Comparison of ENCODE assay signal across 8 cellular contexts in genomic region chr15:51681303-51681963, GRCh38. TPM values are rescaled to one million over a fixed set of nuclear protein-coding genes. Genes with fewer than 3 reads are reported as not detected.
DNase-seq lines count a peak whose midpoint lies in the region; ATAC-seq, FAIRE-seq and TF ChIP-seq lines count a peak whose summit lies in the region.

SCG3 (plus strand) TSS chr15:51681503; CDS start chr15:51681756, 253 bp downstream.

- H3K9ac ChIP-seq in HCT116 (ENCODE audit: low read length) (no peak within 1 kb of the TSS), endothelial cell of umbilical vein (replicated peaks; ENCODE audit: extremely low read depth, insufficient read depth, low read length) (no peak within 1 kb of the TSS)

- H3K79me2 ChIP-seq in HCT116 (ENCODE audit: insufficient read depth, low read length) (no peaks in the 10 kb centered on the region), endothelial cell of umbilical vein (ENCODE audit: control insufficient read depth, insufficient read depth, low read length) (no peaks in the 10 kb centered on the region)

- H3K9me3 ChIP-seq in HCT116 (ENCODE audit: control insufficient read depth in 1 of 2, insufficient read depth in 1 of 2, low read depth in 1 of 2, low read length in 2 of 2) = no peaks in the 10 kb centered on the region
- H3K9me3 ChIP-seq in endothelial cell of umbilical vein (replicated peaks; ENCODE audit: control insufficient read depth, insufficient read depth, low read length) = no peaks in the 10 kb centered on the region

- no peak within 1 kb of the TSS for H3K4me2 ChIP-seq in HCT116 (ENCODE audit: low read length)
- no peak within 1 kb of the TSS for H3K4me2 ChIP-seq in endothelial cell of umbilical vein (ENCODE audit: insufficient read depth, low read length)

- TF ChIP-seq POLR2A in HCT116 (IDR thresholded peaks at IDR 0.05; ENCODE audit: borderline replicate concordance, extremely low read depth, insufficient read depth, insufficient read length) (no peak), endothelial cell of umbilical vein (IDR thresholded peaks at IDR 0.05; ENCODE audit: low read depth, low read length) (no peak)

- TF ChIP-seq CTCF in HCT116 (IDR thresholded peaks at IDR 0.05 in 2 of 3, conservative IDR thresholded peaks at IDR 0.05 in 1 of 3; ENCODE audit: borderline replicate concordance in 1 of 3, insufficient read depth in 1 of 3, low read depth in 2 of 3, low read length in 2 of 3) = no peak
- TF ChIP-seq CTCF in endothelial cell of umbilical vein (IDR thresholded peaks at IDR 0.05; ENCODE audit: extremely low read depth in 1 of 2, insufficient read depth in 1 of 2, low read depth in 1 of 2, low read length in 2 of 2) = no peak

- no peaks in the 10 kb centered on the region for H4K20me1 ChIP-seq in HCT116 (ENCODE audit: insufficient read depth)
- no peaks in the 10 kb centered on the region for H4K20me1 ChIP-seq in endothelial cell of umbilical vein (replicated peaks; ENCODE audit: control insufficient read depth, extremely low read depth, insufficient read depth, low read length)

- H3K27ac ChIP-seq in HCT116 (ENCODE audit: low read depth, low read length) (no peak within 1 kb of the TSS), endothelial cell of umbilical vein (ENCODE audit: insufficient read depth, low read depth, low read length) (no peak within 1 kb of the TSS)

- BruUV-seq in HCT116 (replicated peaks; lab: Mats Ljungman, UMichigan) = no TSS peak
- BruUV-seq in endothelial cell of umbilical vein (replicated peaks; lab: Mats Ljungman, UMichigan) = no TSS peak

- CTCF ChIA-PET in HCT116 (lab: Charles Lee) (no interaction called here), endothelial cell of umbilical vein (lab: Charles Lee) (interaction anchor here (0.8 to 2.0 kb wide), 7 partner anchors 9 to 95 kb away, joined by 3 to 6 read pairs (median 3); partner anchors contain the start of genes DMXL2 and LYSMD2)

- POLR2A ChIA-PET in HCT116 (lab: Charles Lee) = no interaction called here
- POLR2A ChIA-PET in endothelial cell of umbilical vein (lab: Charles Lee) = no interaction called here

- intact Hi-C loops in HCT116 (cut with micrococcal nuclease) (no loop called here), endothelial cell of umbilical vein (cut with micrococcal nuclease) (no loop called here)

- no peak for TF ChIP-seq RAD21 in HCT116 (IDR thresholded peaks at IDR 0.05; ENCODE audit: low read depth)

- ATAC-seq in HCT116 = peak; percentile 81
- no peak for ATAC-seq in HG03342 (IDR thresholded peaks at IDR 0.05; ENCODE audit: unreplicated experiment)
- no peak for ATAC-seq in HG03045 (IDR thresholded peaks at IDR 0.05; ENCODE audit: unreplicated experiment)

- dilution Hi-C loops in endothelial cell of umbilical vein (cut with MboI; ENCODE audit: extremely low pct_ligation_motif_present, low sequenced_read_pairs) = no loop called here

- H3K9me1 ChIP-seq in endothelial cell of umbilical vein (replicated peaks; ENCODE audit: control insufficient read depth, extremely low read depth, insufficient read depth, low read length) = no peaks in the 10 kb centered on the region

- peak; percentile 10 for DNase-seq in HCT116 (ENCODE audit: low read depth, low spot score)
- peak; percentile 98 for DNase-seq in NCI-H69 (lab: John Stamatoyannopoulos, UW)
- DNase-seq in activated T-cell treated with anti-CD3 and anti-CD28 coated beads for 1 hour (ENCODE audit: low read depth) = peak; percentile 39
- DNase-seq in endothelial cell of umbilical vein (ENCODE audit: low read depth, low spot score) = peak; percentile 63
- peak; percentile 80 for DNase-seq in medulla oblongata (ENCODE audit: extremely low spot score)
- DNase-seq in stimulated activated CD4-positive, alpha-beta T cell treated with anti-CD3 and anti-CD28 coated beads, TNF-alpha, amount 100 ng/mL, for 4 hours (ENCODE audit: low read depth in 3 of 3) = peak in 2 of 3 experiments; percentile 2 to 26

- no peaks in the 10 kb centered on the region for H3K4me1 ChIP-seq in HCT116 (ENCODE audit: control insufficient read depth in 1 of 2, insufficient read depth in 2 of 2, low read length in 2 of 2)
- no peaks in the 10 kb centered on the region for H3K4me1 ChIP-seq in endothelial cell of umbilical vein (ENCODE audit: control insufficient read depth, extremely low read depth, insufficient read depth, low read length)

- H2AFZ ChIP-seq in HCT116 (ENCODE audit: low read depth, low read length, poor library complexity, severe bottlenecking) = no peak within 1 kb of the TSS
- H2AFZ ChIP-seq in endothelial cell of umbilical vein (ENCODE audit: low read depth, low read length) = no peak within 1 kb of the TSS

- H3K27me3 ChIP-seq in HCT116 (ENCODE audit: insufficient read depth, low read length) (peaks cover 33% of the 10 kb centered on the region; the same call in 1 of the 2 replicates), endothelial cell of umbilical vein (ENCODE audit: control insufficient read depth in 2 of 2, insufficient read depth in 2 of 2, low read length in 2 of 2) (peaks cover 0 to 34% of the 10 kb centered on the region in 2 experiments)

- no peaks in the 10 kb centered on the region for H3K9me2 ChIP-seq in HCT116 (ENCODE audit: insufficient read depth)

- H3K4me3 ChIP-seq in HCT116 (replicated peaks in 1 of 2; ENCODE audit: low read depth in 1 of 2, low read length in 2 of 2) (no peak within 1 kb of the TSS), endothelial cell of umbilical vein (replicated peaks in 1 of 3; ENCODE audit: insufficient read depth in 1 of 3, low read depth in 1 of 3, low read length in 3 of 3) (no peak within 1 kb of the TSS)

- H3K36me3 ChIP-seq in HCT116 (ENCODE audit: control insufficient read depth in 1 of 2, insufficient read depth in 2 of 2, low read length in 2 of 2) = no peaks in the 10 kb centered on the region
- H3K36me3 ChIP-seq in endothelial cell of umbilical vein (ENCODE audit: control insufficient read depth in 2 of 2, extremely low read depth in 1 of 2, insufficient read depth in 2 of 2, low read length in 2 of 2) = no peaks in the 10 kb centered on the region

- RAD21 ChIA-PET in HCT116 (lab: Charles Lee; ENCODE audit: low non-redundant PET in 1 of 2, low total read pairs in 2 of 2, uncharacterized antibody in 2 of 2, unreplicated experiment in 2 of 2) = no interaction called here

- FAIRE-seq in endothelial cell of umbilical vein (lab: Jason Lieb, UNC) = peak; percentile 64

TF ChIP-seq in HCT116, 20 proteins besides CTCF, POLR2A, EP300 and RAD21 (continues in another document):
- TF ChIP-seq ELF1 (IDR thresholded peaks at IDR 0.05; ENCODE audit: borderline replicate concordance, low read depth) (no peak), CEBPB (IDR thresholded peaks at IDR 0.05; ENCODE audit: low read depth) (no peak), CBX3 (IDR thresholded peaks at IDR 0.05; ENCODE audit: low read depth) (no peak)

TF ChIP-seq in endothelial cell of umbilical vein, 7 proteins besides CTCF, POLR2A, EP300 and RAD21:
- TF ChIP-seq POLR2AphosphoS5 (IDR thresholded peaks at IDR 0.05; ENCODE audit: insufficient read depth, low read depth, low read length) (no peak), JUN (IDR thresholded peaks at IDR 0.05; ENCODE audit: borderline replicate concordance, insufficient read depth, insufficient read length, low read depth) (no peak), GATA2 (IDR thresholded peaks at IDR 0.05; ENCODE audit: insufficient read depth, insufficient read length, low read depth, low read length) (no peak), FOS (IDR thresholded peaks at IDR 0.05; ENCODE audit: borderline replicate concordance, insufficient read depth, low read length) (no peak), MYC (IDR thresholded peaks at IDR 0.05; ENCODE audit: low read depth, low read length) (no peak), MAX (IDR thresholded peaks at IDR 0.05; ENCODE audit: insufficient read depth, insufficient read length) (no peak), EZH2 (IDR thresholded peaks at IDR 0.05; ENCODE audit: borderline replicate concordance, low read depth, low read length, severe bottlenecking) (no peak)

RNA-seq across cellular contexts. Expression of gene SCG3, which starts in this region (rescaled TPM):
- total RNA-seq in HCT116 (2021; ENCODE audit: unreplicated experiment) (not detected), endothelial cell of umbilical vein (not detected in 2 replicates)
- not detected in 2 replicates for polyA plus RNA-seq in HCT116 (2012)
- not detected in 2 replicates for polyA plus RNA-seq in endothelial cell of umbilical vein
- polyA plus RNA-seq in endothelial cell of umbilical vein (2011; cell fraction: cytosol; rRNA removed) = not detected in 2 replicates
- polyA plus RNA-seq in endothelial cell of umbilical vein (2011; cell fraction: nucleus; rRNA removed) = not detected in 2 replicates
- polyA plus RNA-seq in endothelial cell of umbilical vein (2012) = not detected in 2 replicates
- 0.08 and 0.15 TPM in 2 replicates for polyA minus RNA-seq in endothelial cell of umbilical vein
- not detected for polyA minus RNA-seq in endothelial cell of umbilical vein (2011; cell fraction: cytosol; rRNA and poly(A)+ RNA removed)
- not detected in 2 replicates for polyA minus RNA-seq in endothelial cell of umbilical vein (2011; cell fraction: nucleus; rRNA and poly(A)+ RNA removed)

Comparison
In these comparisons a context has a peak if more than half of its experiments do, and no peak if none do; other contexts are left out.
1. Peak in DNase-seq and ATAC-seq in HCT116; RNA of the gene not detected or under 1 TPM.
2. Peak in DNase-seq in endothelial cell of umbilical vein; RNA of the gene not detected or under 1 TPM.
3. DNase-seq: peak in every context shown above with its lines; median percentile 98 in NCI-H69; 80 in medulla oblongata; 63 in endothelial cell of umbilical vein; 39 in activated T-cell treated with anti-CD3 and anti-CD28 coated beads for 1 hour; 14 in stimulated activated CD4-positive, alpha-beta T cell treated with anti-CD3 and anti-CD28 coated beads, TNF-alpha, amount 100 ng/mL, for 4 hours; 10 in HCT116.